In the genomic region with DNA sequence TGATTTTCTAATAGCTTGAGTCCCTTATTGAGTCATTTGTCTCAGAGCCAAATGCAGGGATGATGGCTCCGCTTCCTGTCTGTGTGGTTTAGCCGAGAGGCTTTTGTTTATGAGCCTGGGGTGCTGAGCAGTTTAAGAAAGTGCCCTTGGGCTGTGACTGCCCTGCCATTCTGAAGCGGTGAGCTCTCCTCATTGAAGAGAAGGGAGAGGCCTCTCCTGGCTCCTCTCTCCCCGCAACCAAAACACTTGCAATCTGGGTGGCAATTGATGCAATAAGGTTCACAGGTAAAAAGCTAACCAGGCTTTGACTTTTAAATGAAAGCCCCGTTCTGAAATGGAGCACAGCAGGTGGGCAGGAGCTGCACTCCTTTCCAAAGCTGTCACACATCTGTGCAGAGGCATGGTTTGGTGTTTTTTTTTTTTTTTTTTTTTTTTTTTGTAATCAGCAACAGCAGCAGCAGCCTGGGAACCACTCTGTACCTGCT, we compare ENCODE assay signal across 9 cellular contexts.
A peak's percentile ranks its signal among the peaks of the same experiment; 100 is the strongest.
DNase-seq lines count a peak whose midpoint lies in the region; ATAC-seq, FAIRE-seq and TF ChIP-seq lines count a peak whose summit lies in the region.
"Had no signal": no experiment of that assay in that cellular context is flagged by ENCODE, and none has a peak within 500 bp of the region (broad histone marks: within the 10 kb centered on the region; RNA-seq: fewer than 3 reads in every experiment).

No MANE protein-coding gene starts in this region.

- H3K9me3 ChIP-seq in GM12878 (replicated peaks; ENCODE audit: control insufficient read depth, insufficient read depth, low read length) = no peaks in the 10 kb centered on the region; the same call in 2 of the 3 replicates

- H3K36me3 ChIP-seq in GM12878 (ENCODE audit: control insufficient read depth in 2 of 2, insufficient read depth in 2 of 2, low read length in 1 of 2) = no peaks in the 10 kb centered on the region

- no peak for FAIRE-seq in GM12878 (lab: Jason Lieb, UNC)
- FAIRE-seq: A204.1 had no signal

- RAD21 ChIA-PET in GM12878 (lab: Charles Lee; ENCODE audit: unreplicated experiment) = no interaction called here

- no TSS peak for BruUV-seq in GM12878 (replicated peaks; lab: Mats Ljungman, UMichigan)

- H2AFZ ChIP-seq in GM12878 (ENCODE audit: control insufficient read depth, low read depth, low read length) = no peak overlapping the region

- no peak overlapping the region for H3K4me3 ChIP-seq in GM12878

- intact Hi-C loops in GM12878 (cut with micrococcal nuclease; ENCODE audit: unreplicated experiment) = no loop called here

- in situ Hi-C loops in GM12878 (cut with MboI) = no loop called here

- no peak for TF ChIP-seq CTCF in GM12878 (IDR thresholded peaks at IDR 0.05 in 2 of 3, conservative IDR thresholded peaks at IDR 0.05 in 1 of 3; ENCODE audit: control insufficient read depth in 2 of 3, extremely low read depth in 1 of 3, insufficient read depth in 1 of 3, low read depth in 3 of 3, low read length in 3 of 3)

- WGBS in GM12878 (ENCODE audit: insufficient coverage, insufficient replicate concordance, low lambda C conversion rate, missing lambda C conversion rate) = 17% methylated on average over 5 of the region's 5 CpGs

- TF ChIP-seq RAD21 in GM12878 (IDR thresholded peaks at IDR 0.05; ENCODE audit: insufficient read depth, low read depth, low read length) = no peak

- CTCF ChIA-PET in GM12878 (lab: Yijun Ruan, JAX) = no interaction called here

- H3K4me1 ChIP-seq in GM12878 (ENCODE audit: control insufficient read depth, insufficient read depth, low read length) = no peaks in the 10 kb centered on the region

- no peak overlapping the region for H3K27ac ChIP-seq in GM12878 (ENCODE audit: control insufficient read depth, insufficient read depth)

- no peak overlapping the region for H3K9ac ChIP-seq in GM12878 (ENCODE audit: control insufficient read depth, insufficient read depth, low read length)

- SMC1A ChIA-PET in GM12878 (lab: Charles Lee; ENCODE audit: uncharacterized antibody, unreplicated experiment) = no interaction called here

- POLR2A ChIA-PET in GM12878 (lab: Charles Lee) = no interaction called here

- H4K20me1 ChIP-seq in GM12878 (ENCODE audit: control insufficient read depth, insufficient read depth) = no peaks in the 10 kb centered on the region

- 0 out of 2 replicates have a peak overlapping the region, but pooled peaks have one; percentile 42 for H3K4me2 ChIP-seq in GM12878 (ENCODE audit: control insufficient read depth, insufficient read depth)

- no peak for TF ChIP-seq POLR2A in GM12878 (IDR thresholded peaks at IDR 0.05; ENCODE audit: low read depth, low read length)

- no peak for TF ChIP-seq EP300 in GM12878 (IDR thresholded peaks at IDR 0.05; ENCODE audit: borderline replicate concordance in 1 of 2, control insufficient read depth in 1 of 2, low read depth in 2 of 2, low read length in 2 of 2)

- H3K27me3 ChIP-seq in GM12878 (replicated peaks in 1 of 2; ENCODE audit: control insufficient read depth in 2 of 2, insufficient read depth in 2 of 2, low read length in 1 of 2) = no peaks in the 10 kb centered on the region

- ATAC-seq in GM12878 (peak; percentile 52), HG03565 (IDR thresholded peaks at IDR 0.05; ENCODE audit: unreplicated experiment) (no peak), HG02973 (IDR thresholded peaks at IDR 0.05; ENCODE audit: unreplicated experiment) (no peak), HG03520 (IDR thresholded peaks at IDR 0.05; ENCODE audit: unreplicated experiment) (no peak)

- H3K79me2 ChIP-seq in GM12878 (ENCODE audit: control insufficient read depth, insufficient read depth, low read length) = no peaks in the 10 kb centered on the region

- DNase-seq in NCI-H1105 treated with DMSO at 0.1 percent for 48 hours (lab: John Stamatoyannopoulos, UW) (peak; percentile 59), NCI-H1105 (lab: John Stamatoyannopoulos, UW) (no peak), NCI-H2029 (lab: John Stamatoyannopoulos, UW) (peak; percentile 46), GM12878 (ENCODE audit: low read depth, low spot score) (no peak), non-pigmented ciliary epithelial cell (ENCODE audit: low read depth) (peak; percentile 14)

TF ChIP-seq in GM12878, 131 proteins besides CTCF, POLR2A, EP300 and RAD21:
- TF ChIP-seq, protein P1, sequence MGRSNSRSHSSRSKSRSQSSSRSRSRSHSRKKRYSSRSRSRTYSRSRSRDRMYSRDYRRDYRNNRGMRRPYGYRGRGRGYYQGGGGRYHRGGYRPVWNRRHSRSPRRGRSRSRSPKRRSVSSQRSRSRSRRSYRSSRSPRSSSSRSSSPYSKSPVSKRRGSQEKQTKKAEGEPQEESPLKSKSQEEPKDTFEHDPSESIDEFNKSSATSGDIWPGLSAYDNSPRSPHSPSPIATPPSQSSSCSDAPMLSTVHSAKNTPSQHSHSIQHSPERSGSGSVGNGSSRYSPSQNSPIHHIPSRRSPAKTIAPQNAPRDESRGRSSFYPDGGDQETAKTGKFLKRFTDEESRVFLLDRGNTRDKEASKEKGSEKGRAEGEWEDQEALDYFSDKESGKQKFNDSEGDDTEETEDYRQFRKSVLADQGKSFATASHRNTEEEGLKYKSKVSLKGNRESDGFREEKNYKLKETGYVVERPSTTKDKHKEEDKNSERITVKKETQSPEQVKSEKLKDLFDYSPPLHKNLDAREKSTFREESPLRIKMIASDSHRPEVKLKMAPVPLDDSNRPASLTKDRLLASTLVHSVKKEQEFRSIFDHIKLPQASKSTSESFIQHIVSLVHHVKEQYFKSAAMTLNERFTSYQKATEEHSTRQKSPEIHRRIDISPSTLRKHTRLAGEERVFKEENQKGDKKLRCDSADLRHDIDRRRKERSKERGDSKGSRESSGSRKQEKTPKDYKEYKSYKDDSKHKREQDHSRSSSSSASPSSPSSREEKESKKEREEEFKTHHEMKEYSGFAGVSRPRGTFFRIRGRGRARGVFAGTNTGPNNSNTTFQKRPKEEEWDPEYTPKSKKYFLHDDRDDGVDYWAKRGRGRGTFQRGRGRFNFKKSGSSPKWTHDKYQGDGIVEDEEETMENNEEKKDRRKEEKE (IDR thresholded peaks at IDR 0.05) = no peak
- TF ChIP-seq HDAC6 (IDR thresholded peaks at IDR 0.05; ENCODE audit: unreplicated experiment) (no peak), ZNF384 (IDR thresholded peaks at IDR 0.05; ENCODE audit: borderline replicate concordance, low read depth, low read length) (no peak)
- TF ChIP-seq, protein P2, sequence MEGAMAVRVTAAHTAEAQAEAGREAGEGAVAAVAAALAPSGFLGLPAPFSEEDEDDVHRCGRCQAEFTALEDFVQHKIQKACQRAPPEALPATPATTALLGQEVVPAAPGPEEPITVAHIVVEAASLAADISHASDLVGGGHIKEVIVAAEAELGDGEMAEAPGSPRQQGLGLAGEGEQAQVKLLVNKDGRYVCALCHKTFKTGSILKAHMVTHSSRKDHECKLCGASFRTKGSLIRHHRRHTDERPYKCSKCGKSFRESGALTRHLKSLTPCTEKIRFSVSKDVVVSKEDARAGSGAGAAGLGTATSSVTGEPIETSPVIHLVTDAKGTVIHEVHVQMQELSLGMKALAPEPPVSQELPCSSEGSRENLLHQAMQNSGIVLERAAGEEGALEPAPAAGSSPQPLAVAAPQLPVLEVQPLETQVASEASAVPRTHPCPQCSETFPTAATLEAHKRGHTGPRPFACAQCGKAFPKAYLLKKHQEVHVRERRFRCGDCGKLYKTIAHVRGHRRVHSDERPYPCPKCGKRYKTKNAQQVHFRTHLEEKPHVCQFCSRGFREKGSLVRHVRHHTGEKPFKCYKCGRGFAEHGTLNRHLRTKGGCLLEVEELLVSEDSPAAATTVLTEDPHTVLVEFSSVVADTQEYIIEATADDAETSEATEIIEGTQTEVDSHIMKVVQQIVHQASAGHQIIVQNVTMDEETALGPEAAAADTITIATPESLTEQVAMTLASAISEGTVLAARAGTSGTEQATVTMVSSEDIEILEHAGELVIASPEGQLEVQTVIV (IDR thresholded peaks at IDR 0.05; ENCODE audit: borderline replicate concordance, partially characterized antibody) = no peak

Comparison
In these comparisons a context has a peak if more than half of its experiments do, and no peak if none do; other contexts are left out.
1. DNase-seq: peak in NCI-H1105 treated with DMSO at 0.1 percent for 48 hours (single experiment), NCI-H2029 (single experiment) and non-pigmented ciliary epithelial cell (single experiment); none in NCI-H1105 (single experiment) and GM12878 (single experiment).